ENCODE assay signal across 9 cellular contexts in genomic region chr1:54404263-54404662, GRCh38. TPM values are rescaled to one million over a fixed set of nuclear protein-coding genes. Genes with fewer than 3 reads are reported as not detected.
DNase-seq lines count a peak whose midpoint lies in the region; ATAC-seq and TF ChIP-seq lines count a peak whose summit lies in the region.
"Had no signal": no experiment of that assay in that cellular context is flagged by ENCODE, and none has a peak within 500 bp of the region (broad histone marks: within the 10 kb centered on the region; RNA-seq: fewer than 3 reads in every experiment).

No MANE protein-coding gene starts in this region.

- peak overlapping the region in 3 of 4 donors; percentile 85 to 98 (median 97) for H3K4me3 ChIP-seq in upper lobe of left lung

- TF ChIP-seq EP300 in upper lobe of left lung (IDR thresholded peaks at IDR 0.05), result no peak

- no peak for TF ChIP-seq POLR2A in upper lobe of left lung (IDR thresholded peaks at IDR 0.05)

- H3K4me3 Mint-ChIP-seq in activated naive CD4-positive, alpha-beta T cell treated with anti-CD3 and anti-CD28 coated beads, Interleukin-2, amount 50 U/mL, for 24 hours, result peak overlapping the region; percentile 73
- H3K4me3 Mint-ChIP-seq in brain (peak overlapping the region; percentile 88 to 94 (median 93)), mesothelial cell of epicardium (peak overlapping the region; percentile 72)

- 64 to 65% methylated on average over 11 of the region's 11 CpGs for WGBS in upper lobe of left lung, 2 donors

- H3K36me3 ChIP-seq in upper lobe of left lung, result peaks cover 6 to 36% (median 12%) of the 10 kb centered on the region in 4 donors

- ATAC-seq in upper lobe of left lung (ENCODE audit: low FRiP score in 2 of 2) (no peak), HG03139 (IDR thresholded peaks at IDR 0.05; ENCODE audit: unreplicated experiment) (no peak)

- H3K9me3 Mint-ChIP-seq in activated naive CD4-positive, alpha-beta T cell treated with anti-CD3 and anti-CD28 coated beads, Interleukin-2, amount 50 U/mL, for 24 hours, result no peaks in the 10 kb centered on the region
- H3K9me3 Mint-ChIP-seq in brain (peaks cover 0 to 4% (median 0%) of the 10 kb centered on the region in 5 experiments), mesothelial cell of epicardium (no peaks in the 10 kb centered on the region)

- H3K27me3 Mint-ChIP-seq in activated naive CD4-positive, alpha-beta T cell treated with anti-CD3 and anti-CD28 coated beads, Interleukin-2, amount 50 U/mL, for 24 hours, result no peaks in the 10 kb centered on the region
- H3K27me3 Mint-ChIP-seq in brain, result peaks cover 10% of the 10 kb centered on the region
- H3K27me3 Mint-ChIP-seq in mesothelial cell of epicardium (ENCODE audit: low read depth), result no peaks in the 10 kb centered on the region

- peak overlapping the region; percentile 48 for H3K27ac Mint-ChIP-seq in activated naive CD4-positive, alpha-beta T cell treated with anti-CD3 and anti-CD28 coated beads, Interleukin-2, amount 50 U/mL, for 24 hours
- peak overlapping the region; percentile 48 to 81 (median 71) for H3K27ac Mint-ChIP-seq in brain
- H3K27ac Mint-ChIP-seq in mesothelial cell of epicardium, result peak overlapping the region; percentile 87

- no peak for TF ChIP-seq CTCF in brain (conservative IDR thresholded peaks at IDR 0.05)
- no peak for TF ChIP-seq CTCF in mesothelial cell of epicardium (IDR thresholded peaks at IDR 0.05; ENCODE audit: unreplicated experiment)
- TF ChIP-seq CTCF in upper lobe of left lung (IDR thresholded peaks at IDR 0.05), result no peak

- H3K27me3 ChIP-seq in upper lobe of left lung, result no peaks in the 10 kb centered on the region

- no peak for DNase-seq in activated naive CD4-positive, alpha-beta T cell treated with Interleukin-2 at 50 U/mL for 16 hours
- DNase-seq in mesothelial cell of epicardium (ENCODE audit: low spot score in 2 of 2, unreplicated experiment in 2 of 2), result no peak
- no peak for DNase-seq in upper lobe of left lung
- DNase-seq in GDM1 (lab: John Stamatoyannopoulos, UW), result no peak
- no peak for DNase-seq in stimulated activated CD4-positive, alpha-beta T cell treated with anti-CD3 and anti-CD28 coated beads, Interleukin-4, amount 100 ng/mL, for 24 hours
- DNase-seq: NCI-H187 treated with DMSO at 0.1 percent for 48 hours had no signal

- peaks cover 31% of the 10 kb centered on the region for H3K36me3 Mint-ChIP-seq in activated naive CD4-positive, alpha-beta T cell treated with anti-CD3 and anti-CD28 coated beads, Interleukin-2, amount 50 U/mL, for 24 hours
- peaks cover 54% of the 10 kb centered on the region for H3K36me3 Mint-ChIP-seq in brain
- peaks cover 28% of the 10 kb centered on the region for H3K36me3 Mint-ChIP-seq in mesothelial cell of epicardium

- peak overlapping the region in 1 of 4 donors; percentile 27 for H3K27ac ChIP-seq in upper lobe of left lung

- peaks cover 29 to 54% (median 44%) of the 10 kb centered on the region in 4 donors for H3K4me1 ChIP-seq in upper lobe of left lung

- peaks cover 74% of the 10 kb centered on the region for H3K4me1 Mint-ChIP-seq in activated naive CD4-positive, alpha-beta T cell treated with anti-CD3 and anti-CD28 coated beads, Interleukin-2, amount 50 U/mL, for 24 hours
- peaks cover 72% of the 10 kb centered on the region for H3K4me1 Mint-ChIP-seq in brain
- H3K4me1 Mint-ChIP-seq in mesothelial cell of epicardium, result peaks cover 65% of the 10 kb centered on the region

- no peaks in the 10 kb centered on the region for H3K9me3 ChIP-seq in upper lobe of left lung

RNA-seq across cellular contexts. Expression of gene SSBP3, which starts 1.9 kb away (rescaled TPM):
- 197 TPM for polyA plus RNA-seq in brain (ENCODE audit: insufficient read depth, low read depth, low replicate concordance)
- total RNA-seq in mesothelial cell of epicardium (171 to 188 TPM (median 172 TPM) in 3 replicates), upper lobe of left lung (10 to 100 TPM; 17.8 to 35.6 (median 26.4) TPM)
